Comparison of ENCODE assay signal across 16 cellular contexts in the genomic region with DNA sequence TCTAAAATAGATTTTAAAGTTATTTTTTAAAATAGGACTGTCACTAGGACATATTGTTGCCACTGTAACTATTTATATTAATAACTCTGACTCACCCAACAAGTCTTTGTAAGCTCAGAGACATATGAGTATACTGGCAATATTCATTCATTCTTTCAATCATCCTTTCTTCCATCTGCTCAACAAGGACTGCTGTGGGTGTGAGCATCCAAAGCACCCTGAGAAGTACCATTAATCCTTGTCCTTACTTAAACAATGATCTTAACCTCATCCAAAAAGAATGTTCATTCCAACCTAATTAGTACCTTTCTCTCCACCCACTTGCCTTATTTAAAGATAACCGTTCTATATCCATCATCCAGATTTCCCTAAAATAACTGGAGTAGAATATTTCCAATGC.
A peak's percentile ranks its signal among the peaks of the same experiment; 100 is the strongest.
DNase-seq lines count a peak whose midpoint lies in the region; ATAC-seq and TF ChIP-seq lines count a peak whose summit lies in the region.
"Had no signal": no experiment of that assay in that cellular context is flagged by ENCODE, and none has a peak within 500 bp of the region (broad histone marks: within the 10 kb centered on the region; RNA-seq: fewer than 3 reads in every experiment).

No MANE protein-coding gene starts in this region.

- peaks cover 13% of the 10 kb centered on the region for H3K9me3 Mint-ChIP-seq in HFFc6

- TF ChIP-seq CTCF in HFFc6 (IDR thresholded peaks at IDR 0.05) (no peak), foreskin keratinocyte (conservative IDR thresholded peaks at IDR 0.05) (no peak)

- H3K4me3 Mint-ChIP-seq in HFFc6 = no peak overlapping the region; the same call in 1 of the 2 replicates
- H3K4me3 Mint-ChIP-seq: CD4-positive, alpha-beta T cell; IgD-negative memory B cell had no signal

- ATAC-seq in foreskin keratinocyte (peak; percentile 46), GM18502 (IDR thresholded peaks at IDR 0.05; ENCODE audit: poor library complexity, unreplicated experiment) (no peak)
- ATAC-seq: HepG2 had no signal

- peaks cover 52% of the 10 kb centered on the region for H3K4me1 Mint-ChIP-seq in HFFc6 (ENCODE audit: low read depth)
- H3K4me1 Mint-ChIP-seq: IgD-negative memory B cell had no signal

- no peak overlapping the region for H3K27ac ChIP-seq in foreskin keratinocyte
- H3K27ac ChIP-seq: C4-2B, GM23248 had no signal

- peaks cover 12% of the 10 kb centered on the region for H3K36me3 Mint-ChIP-seq in HFFc6 (ENCODE audit: low read depth)
- H3K36me3 Mint-ChIP-seq: IgD-negative memory B cell had no signal

- peak overlapping the region; percentile 25 for H3K27ac Mint-ChIP-seq in HFFc6
- H3K27ac Mint-ChIP-seq: CD4-positive, alpha-beta T cell; IgD-negative memory B cell had no signal

- H3K27me3 ChIP-seq in foreskin keratinocyte = no peaks in the 10 kb centered on the region

- H3K4me1 ChIP-seq in foreskin keratinocyte = no peaks in the 10 kb centered on the region
- H3K4me1 ChIP-seq: HAP-1 had no signal

- no peaks in the 10 kb centered on the region; the same call in none of the 2 replicates for H3K27me3 Mint-ChIP-seq in HFFc6 (ENCODE audit: insufficient read depth)

- DNase-seq in AG08396 (ENCODE audit: low spot score) (peak; percentile 7), HFFc6 (no peak), foreskin keratinocyte (no peak), superior temporal gyrus (ENCODE audit: extremely low spot score) (peak; percentile 13), NCI-H446 treated with DMSO at 0.1 percent for 48 hours (lab: John Stamatoyannopoulos, UW) (no peak), EL (no peak)
- DNase-seq: 8988T; CD4-positive, alpha-beta T cell; DMS79 treated with DMSO at 0.1 percent for 48 hours; GM23248; KBM-7 had no signal

Comparison
In these comparisons a context has a peak if more than half of its experiments do, and no peak if none do; other contexts are left out.
1. DNase-seq: peak in AG08396 (single experiment) and superior temporal gyrus (single experiment); none in HFFc6 (single experiment), foreskin keratinocyte (0 of 2), NCI-H446 treated with DMSO at 0.1 percent for 48 hours (single experiment) and EL (single experiment).